8 cellular contexts compared by ENCODE assay signal in genomic region chr14:24430682-24431568, GRCh38. TPM values are rescaled to one million over a fixed set of nuclear protein-coding genes. Genes with fewer than 3 reads are reported as not detected.
A peak's percentile ranks its signal among the peaks of the same experiment; 100 is the strongest.
DNase-seq lines count a peak whose midpoint lies in the region; ATAC-seq and TF ChIP-seq lines count a peak whose summit lies in the region.

No MANE protein-coding gene starts in this region.

- TF ChIP-seq POLR2A in GM10847 (IDR thresholded peaks at IDR 0.05; ENCODE audit: extremely low read depth, insufficient read length), result peak; percentile 36

- H3K27me3 ChIP-seq in dorsolateral prefrontal cortex (no peaks in the 10 kb centered on the region), subcutaneous abdominal adipose tissue (ENCODE audit: control insufficient read depth in 5 of 5, insufficient read depth in 4 of 5, low read length in 5 of 5) (no peaks in the 10 kb centered on the region)

- peak overlapping the region in 58 of 59 donors; percentile 7 to 97 (median 90) for H3K27ac ChIP-seq in dorsolateral prefrontal cortex
- H3K27ac ChIP-seq in subcutaneous abdominal adipose tissue (ENCODE audit: low read depth, low read length), result peak overlapping the region; percentile 99

- intact Hi-C loops in dorsolateral prefrontal cortex (cut with DNase I), result loop anchor here (5.0 kb wide), 1 partner anchor 64 kb away; the partner anchor contains the start of gene NFATC4 (in 2 of the 2)

- peak in 3 of 56 donors; percentile 2 to 6 (median 3) for TF ChIP-seq CTCF in dorsolateral prefrontal cortex (IDR thresholded peaks at IDR 0.05 in 54 of 56, conservative IDR thresholded peaks at IDR 0.05 in 2 of 56; ENCODE audit: low read depth in 1 of 56, partially characterized antibody in 56 of 56)

- H3K36me3 ChIP-seq in subcutaneous abdominal adipose tissue (ENCODE audit: control insufficient read depth in 5 of 5, insufficient read depth in 5 of 5, low read length in 5 of 5), result peaks cover 13 to 34% (median 27%) of the 10 kb centered on the region in 5 donors

- H3K9ac ChIP-seq in subcutaneous abdominal adipose tissue (ENCODE audit: low read length in 5 of 5), result peak overlapping the region; percentile 89 to 97 (median 93)

- H3K4me3 ChIP-seq in dorsolateral prefrontal cortex (peak overlapping the region; percentile 46 to 82 (median 72)), subcutaneous abdominal adipose tissue (ENCODE audit: low read depth in 1 of 5, low read length in 5 of 5) (peak overlapping the region; percentile 80 to 92 (median 89))

- peaks cover 10 to 53% (median 46%) of the 10 kb centered on the region in 5 donors for H3K4me1 ChIP-seq in subcutaneous abdominal adipose tissue (ENCODE audit: control insufficient read depth in 5 of 5, insufficient read depth in 5 of 5, low read length in 5 of 5)

- no peaks in the 10 kb centered on the region for H3K9me3 ChIP-seq in subcutaneous abdominal adipose tissue (ENCODE audit: control insufficient read depth in 5 of 5, low read length in 5 of 5)

- peak; percentile 44 for ATAC-seq in HG02973 (IDR thresholded peaks at IDR 0.05; ENCODE audit: unreplicated experiment)
- ATAC-seq in activated CD4-positive, CD25-positive, alpha-beta regulatory T cell treated with anti-CD3 and anti-CD28 coated beads, Interleukin-2, amount 50 U/mL, for 24 hours, result peak; percentile 69 to 71

- DNase-seq in dorsolateral prefrontal cortex (no peak), mucosa of gallbladder (ENCODE audit: low spot score) (peak; percentile 37), NCI-H1694 treated with DMSO at 0.1 percent for 48 hours (lab: John Stamatoyannopoulos, UW) (no peak), HPDE6-E6E7 (ENCODE audit: extremely low spot score) (no peak)

RNA-seq across cellular contexts. Expression of gene KHNYN, which starts 1.2 kb away (rescaled TPM):
- 10 to 100 TPM; 13.3 to 43.5 (median 23.9) TPM for total RNA-seq in dorsolateral prefrontal cortex
- total RNA-seq in mucosa of gallbladder, result 93.4 TPM

RNA-seq across cellular contexts. Expression of gene CBLN3, which starts 1.5 kb away (rescaled TPM):
- total RNA-seq in dorsolateral prefrontal cortex, result 1 to 10 TPM in 118 of 120 experiments, under 1 TPM in 2; 0.71 to 8.3 (median 3.4) TPM
- 14.0 TPM for total RNA-seq in mucosa of gallbladder

RNA-seq across cellular contexts. Expression of gene SDR39U1, which starts 11.7 kb away (rescaled TPM):
- total RNA-seq in dorsolateral prefrontal cortex (100 to 1,000 TPM in 1 of 120 experiments, 10 to 100 TPM in 119; 55.2 to 101 (median 73.3) TPM), mucosa of gallbladder (64.8 TPM)

RNA-seq across cellular contexts. Expression of gene NYNRIN, which starts 32.1 kb away (rescaled TPM):
- total RNA-seq in dorsolateral prefrontal cortex, result 10 to 100 TPM in 9 of 120 experiments, 1 to 10 TPM in 111; 2.3 to 15.3 (median 6.3) TPM
- 30.6 TPM for total RNA-seq in mucosa of gallbladder
